Comparison of ENCODE assay signal across 16 cellular contexts in genomic region chrX:118864063-118864630, GRCh38. TPM values are rescaled to one million over a fixed set of nuclear protein-coding genes. Genes with fewer than 3 reads are reported as not detected.
DNase-seq lines count a peak whose midpoint lies in the region; ATAC-seq and TF ChIP-seq lines count a peak whose summit lies in the region.
"Had no signal": no experiment of that assay in that cellular context is flagged by ENCODE, and none has a peak within 500 bp of the region (broad histone marks: within the 10 kb centered on the region; RNA-seq: fewer than 3 reads in every experiment).

No MANE protein-coding gene starts in this region.

- DNase-seq in G401 (ENCODE audit: low spot score) = peak; percentile 74
- peak; percentile 77 for DNase-seq in NCI-H1694 treated with DMSO at 0.1 percent for 48 hours (lab: John Stamatoyannopoulos, UW)
- DNase-seq in cerebellum (ENCODE audit: low spot score) = peak; percentile 32
- peak in 1 of 2 donors; percentile 61 for DNase-seq in psoas muscle
- DNase-seq in heart left ventricle = no peak
- no peak for DNase-seq in effector CD8-positive, alpha-beta T cell (lab: John Stamatoyannopoulos, UW)
- DNase-seq: CD8-positive, alpha-beta T cell; COR-L47; DMS153; H7 had no signal

- H3K27ac ChIP-seq in psoas muscle (peak overlapping the region; percentile 70), heart left ventricle (no peak overlapping the region)

- ATAC-seq in psoas muscle (peak; percentile 82 to 98 (median 95)), heart left ventricle (no peak), GM19351 (IDR thresholded peaks at IDR 0.05; ENCODE audit: unreplicated experiment) (no peak)
- ATAC-seq: CD8-positive, alpha-beta T cell; GM23338; HepG2 had no signal

- no peaks in the 10 kb centered on the region for H3K4me1 ChIP-seq in psoas muscle
- no peaks in the 10 kb centered on the region for H3K4me1 ChIP-seq in heart left ventricle

- H3K36me3 ChIP-seq in psoas muscle (ENCODE audit: insufficient read depth in 1 of 2, low read depth in 1 of 2) (no peaks in the 10 kb centered on the region), heart left ventricle (no peaks in the 10 kb centered on the region)

- H3K9me3 ChIP-seq in psoas muscle = no peaks in the 10 kb centered on the region
- no peaks in the 10 kb centered on the region for H3K9me3 ChIP-seq in heart left ventricle

- in situ Hi-C loops in G401 (cut with HindIII; ENCODE audit: low sequenced_read_pairs) = no loop called here

- TF ChIP-seq CTCF in psoas muscle (IDR thresholded peaks at IDR 0.05) = no peak
- no peak for TF ChIP-seq CTCF in heart left ventricle (IDR thresholded peaks at IDR 0.05)

- H3K4me3 ChIP-seq in psoas muscle (no peak overlapping the region), heart left ventricle (no peak overlapping the region)
- H3K4me3 ChIP-seq: GM23338 had no signal

- intact Hi-C loops in psoas muscle (cut with DNase I) (loop anchor here (2.0 to 10.0 kb wide), 2 partner anchors 111 kb away; partner anchors contain the start of gene LONRF3 (in 2 of the 2)), heart left ventricle (cut with DNase I) (no loop called here)

- H3K27me3 ChIP-seq in psoas muscle (ENCODE audit: insufficient read depth in 3 of 3, low read length in 2 of 3) = no peaks in the 10 kb centered on the region
- H3K27me3 ChIP-seq in heart left ventricle = peaks cover 0 to 5% (median 0%) of the 10 kb centered on the region in 9 donors

- TF ChIP-seq POLR2A in heart left ventricle (IDR thresholded peaks at IDR 0.05) = no peak

- WGBS in psoas muscle, 3 donors = 28 to 56% (median 45%) methylated on average over 3 of the region's 3 CpGs
- WGBS in heart left ventricle, 4 donors = 62 to 80% (median 70%) methylated on average over 2 to 3 of the region's 3 CpGs

RNA-seq across cellular contexts. Expression of gene ZCCHC12, which starts 40.5 kb away (rescaled TPM):
- total RNA-seq in G401 (2014; rRNA removed; shearing (Covaris generic)) = not detected in 2 replicates
- total RNA-seq in cerebellum (41.1 TPM), psoas muscle (not detected), heart left ventricle (under 1 TPM in 2 of 9 donors, not detected in 7; 0.23 to 0.61 TPM)
- polyA plus RNA-seq in psoas muscle (under 1 TPM in 2 of 3 donors, not detected in 1; 0.01 to 0.07 TPM), heart left ventricle (under 1 TPM in 1 of 2 donors, not detected in 1; 0.06 TPM)
- total RNA-seq: HT1080 had no signal
- polyA plus RNA-seq: BJ, CD14-positive monocyte had no signal

Comparison
In these comparisons a context has a peak if more than half of its experiments do, and no peak if none do; other contexts are left out.
1. DNase-seq: peak in G401 (single experiment), NCI-H1694 treated with DMSO at 0.1 percent for 48 hours (single experiment) and cerebellum (single experiment); none in heart left ventricle (0 of 5) and effector CD8-positive, alpha-beta T cell (single experiment).
2. ATAC-seq: peak in psoas muscle (4 of 4); none in heart left ventricle (0 of 4) and GM19351 (single experiment).
3. RNA of gene ZCCHC12, which starts 40.5 kb away (total RNA-seq): 41.1 TPM in cerebellum (single experiment); not detected in psoas muscle, 0.23 to 0.61 TPM in heart left ventricle and not detected in G401; every median in the first group is over 10 times any median in the second.
4. intact Hi-C loops: an anchor here in psoas muscle (2.0 to 10.0 kb wide); none called in heart left ventricle.